11 cellular contexts compared by ENCODE assay signal in genomic region chr3:122642935-122643334, GRCh38. TPM values are rescaled to one million over a fixed set of nuclear protein-coding genes. Genes with fewer than 3 reads are reported as not detected.
DNase-seq lines count a peak whose midpoint lies in the region; ATAC-seq, FAIRE-seq and TF ChIP-seq lines count a peak whose summit lies in the region.
"Had no signal": no experiment of that assay in that cellular context is flagged by ENCODE, and none has a peak within 500 bp of the region (broad histone marks: within the 10 kb centered on the region; RNA-seq: fewer than 3 reads in every experiment).

No MANE protein-coding gene starts in this region.

- intact Hi-C loops in kidney (cut with DNase I), result no loop called here

- CTCF ChIA-PET in RWPE1 (lab: Yijun Ruan, JAX), result no interaction called here

- H3K27ac ChIP-seq in RWPE1 (no peak overlapping the region), kidney (ENCODE audit: low read depth in 2 of 2, low read length in 2 of 2) (no peak overlapping the region)

- FAIRE-seq in kidney (lab: Jason Lieb, UNC), result no peak

- no peaks in the 10 kb centered on the region for H3K27me3 ChIP-seq in adipocyte (replicated peaks; ENCODE audit: control insufficient read depth, insufficient read depth, low read length)

- H3K4me3 ChIP-seq in adipocyte (ENCODE audit: low read length), result no peak overlapping the region
- H3K4me3 ChIP-seq in kidney (ENCODE audit: low read length in 2 of 2), result no peak overlapping the region

- no peak overlapping the region for H3K9ac ChIP-seq in adipocyte (ENCODE audit: low read length)
- H3K9ac ChIP-seq in kidney (ENCODE audit: low read length in 2 of 2), result no peak overlapping the region

- no peaks in the 10 kb centered on the region for H3K36me3 ChIP-seq in adipocyte (ENCODE audit: control insufficient read depth, insufficient read depth, low read length, severe bottlenecking)
- no peaks in the 10 kb centered on the region for H3K36me3 ChIP-seq in kidney (ENCODE audit: control insufficient read depth in 1 of 2, insufficient read depth in 2 of 2, low read length in 2 of 2)

- no peak for TF ChIP-seq CTCF in RWPE1 (conservative IDR thresholded peaks at IDR 0.05; ENCODE audit: low read depth)
- no peak for TF ChIP-seq CTCF in kidney (IDR thresholded peaks at IDR 0.05; ENCODE audit: borderline replicate concordance, extremely low read depth, insufficient read depth)

- DNase-seq in adipocyte (ENCODE audit: low read depth) (peak; percentile 13), RWPE1 (ENCODE audit: low spot score) (no peak), GM03348 (ENCODE audit: low spot score) (no peak), kidney (no peak), SKM-1 treated with dmso at 0.1 percent for 144 hours (lab: John Stamatoyannopoulos, UW; ENCODE audit: unreplicated experiment) (no peak)
- DNase-seq: activated gamma-delta T cell treated with Interleukin-2 at 50 U/mL for 16 hours, NCI-H1092, PC-3 had no signal

- POLR2A ChIA-PET in RWPE1 (lab: Yijun Ruan, JAX; ENCODE audit: low non-redundant PET), result no interaction called here

- ATAC-seq in GM18909 (IDR thresholded peaks at IDR 0.05; ENCODE audit: poor library complexity, unreplicated experiment) (peak; percentile 81), GM21515 (IDR thresholded peaks at IDR 0.05; ENCODE audit: unreplicated experiment) (peak; percentile 82), HG03342 (IDR thresholded peaks at IDR 0.05; ENCODE audit: unreplicated experiment) (peak; percentile 71)
- ATAC-seq: PC-3 had no signal

- H3K4me1 ChIP-seq in adipocyte (ENCODE audit: control insufficient read depth, insufficient read depth, low read length) (no peaks in the 10 kb centered on the region), kidney (ENCODE audit: control insufficient read depth in 1 of 2, insufficient read depth in 1 of 2, low read depth in 1 of 2, low read length in 2 of 2) (peaks cover 0 to 3% of the 10 kb centered on the region in 2 donors)

- H3K9me3 ChIP-seq in adipocyte (ENCODE audit: control insufficient read depth, low read length) (no peaks in the 10 kb centered on the region), kidney (ENCODE audit: control insufficient read depth in 1 of 2, low read length in 2 of 2) (no peaks in the 10 kb centered on the region)

RNA-seq across cellular contexts. Expression of gene PARP14, which starts 37.7 kb away (rescaled TPM):
- total RNA-seq in kidney, result 64.0 TPM
- 14.9 TPM for polyA plus RNA-seq in kidney (ENCODE audit: insufficient read depth, low read depth, low replicate concordance)
